In genomic region chr1:164577291-164577690, GRCh38 we compare ENCODE assay signal across 14 cellular contexts. TPM values are rescaled to one million over a fixed set of nuclear protein-coding genes. Genes with fewer than 3 reads are reported as not detected.
DNase-seq lines count a peak whose midpoint lies in the region; ATAC-seq and TF ChIP-seq lines count a peak whose summit lies in the region.
"Had no signal": no experiment of that assay in that cellular context is flagged by ENCODE, and none has a peak within 500 bp of the region (broad histone marks: within the 10 kb centered on the region; RNA-seq: fewer than 3 reads in every experiment).

No MANE protein-coding gene starts in this region.

- no peak for TF ChIP-seq CTCF in GM23338 (conservative IDR thresholded peaks at IDR 0.05; ENCODE audit: low read depth in 2 of 2)
- no peak for TF ChIP-seq CTCF in sigmoid colon (IDR thresholded peaks at IDR 0.05)

- peak overlapping the region; percentile 88; the same call in 1 of the 2 replicates for H3K27ac Mint-ChIP-seq in GM23338
- H3K27ac Mint-ChIP-seq: T-helper 1 cell treated with Interleukin-12 subunit alpha and Interleukin-12 subunit beta and Interleukin-4 antibody, amounts not matched to agents 30 μg/mL and 1 μg/mL, for 36 hours had no signal

- peaks cover 7% of the 10 kb centered on the region; the same call in 1 of the 2 replicates for H4K20me1 ChIP-seq in GM23338 (replicated peaks; ENCODE audit: insufficient read depth)

- H3K9me2 ChIP-seq in GM23338 (ENCODE audit: insufficient read depth) = peaks cover 3% of the 10 kb centered on the region; the same call in 1 of the 2 replicates

- H3F3A ChIP-seq in GM23338 (replicated peaks; ENCODE audit: low read depth) = peaks cover 11% of the 10 kb centered on the region; the same call in 1 of the 2 replicates

- H3K4me1 Mint-ChIP-seq in GM23338 = peaks cover 68% of the 10 kb centered on the region

- H3K4me3 Mint-ChIP-seq in GM23338 = peak overlapping the region; percentile 63
- H3K4me3 Mint-ChIP-seq: activated T-cell treated with anti-CD3 and anti-CD28 coated beads, Interleukin-2, amount 50 U/mL, for 4 hours; T-helper 1 cell treated with Interleukin-12 subunit alpha and Interleukin-12 subunit beta and Interleukin-4 antibody, amounts not matched to agents 30 μg/mL and 1 μg/mL, for 36 hours had no signal

- peaks cover 41% of the 10 kb centered on the region for H3K36me3 Mint-ChIP-seq in GM23338 (ENCODE audit: low read depth)

- H3K9me3 Mint-ChIP-seq in GM23338 = no peaks in the 10 kb centered on the region
- H3K9me3 Mint-ChIP-seq: activated T-cell treated with anti-CD3 and anti-CD28 coated beads, Interleukin-2, amount 50 U/mL, for 4 hours; T-helper 1 cell treated with Interleukin-12 subunit alpha and Interleukin-12 subunit beta and Interleukin-4 antibody, amounts not matched to agents 30 μg/mL and 1 μg/mL, for 36 hours had no signal

- H2AFZ ChIP-seq in GM23338 = no peak overlapping the region

- H3K36me3 ChIP-seq in GM23338 (ENCODE audit: insufficient read depth) (no peaks in the 10 kb centered on the region), sigmoid colon (no peaks in the 10 kb centered on the region)

- H3K27me3 Mint-ChIP-seq in GM23338 (ENCODE audit: insufficient read depth, low read depth, poor library complexity) = peaks cover 10% of the 10 kb centered on the region

- H3K27ac ChIP-seq in GM23338 (ENCODE audit: low read depth) (peak overlapping the region; percentile 91; the same call in 1 of the 2 replicates), caudate nucleus (ENCODE audit: low read depth, low read length) (peak overlapping the region; percentile 46), sigmoid colon (peak overlapping the region; percentile 77 to 91 (median 88))

- H3K27me3 ChIP-seq in GM23338 (ENCODE audit: insufficient read depth) = no peaks in the 10 kb centered on the region
- no peaks in the 10 kb centered on the region for H3K27me3 ChIP-seq in sigmoid colon

- intact Hi-C loops in sigmoid colon (cut with DNase I) = loop anchor here (5.0 kb wide), 2 partner anchors 125 to 210 kb away; no protein-coding TSS in a partner anchor

- H3K4me1 ChIP-seq in GM23338 (ENCODE audit: insufficient read depth) (peaks cover 68% of the 10 kb centered on the region), sigmoid colon (peaks cover 0 to 77% (median 75%) of the 10 kb centered on the region in 4 donors)

- H3K9me3 ChIP-seq in iPS-18c (ENCODE audit: control insufficient read depth, insufficient read depth, low read length) (no peaks in the 10 kb centered on the region), sigmoid colon (no peaks in the 10 kb centered on the region)

- ATAC-seq in GM23338 (0 out of 3 replicates have a peak, but pooled peaks have one; percentile 3), esophagus mucosa (no peak)
- ATAC-seq: activated T-cell treated with anti-CD3 and anti-CD28 coated beads, Interleukin-2, amount 50 U/mL, for 4 hours had no signal

- TF ChIP-seq EP300 in sigmoid colon (IDR thresholded peaks at IDR 0.05) = no peak

- H3K4me3 ChIP-seq in GM23338 (peak overlapping the region; percentile 54), iPS-18c (ENCODE audit: insufficient read depth, low read depth, low read length) (peak overlapping the region; percentile 48), sigmoid colon (peak overlapping the region in 3 of 4 donors; percentile 35 to 46 (median 46))

- TF ChIP-seq POLR2A in sigmoid colon (IDR thresholded peaks at IDR 0.05) = no peak

- H3K79me2 ChIP-seq in GM23338 (replicated peaks; ENCODE audit: insufficient read depth) = peaks cover 91% of the 10 kb centered on the region

- peak overlapping the region; percentile 84 for H3K4me2 ChIP-seq in GM23338

- DNase-seq in GM23338 (ENCODE audit: low spot score) (peak; percentile 25), caudate nucleus (lab: John Stamatoyannopoulos, UW) (no peak), sigmoid colon (no peak), SW480 (ENCODE audit: low spot score) (no peak), NCI-H128 (lab: John Stamatoyannopoulos, UW; ENCODE audit: unreplicated experiment) (no peak), AG20443 (ENCODE audit: low spot score) (no peak)
- DNase-seq: activated CD4-positive, alpha-beta T cell treated with anti-CD3 and anti-CD28 coated beads, Interleukin-2, amount 50 U/mL, for 1 hour; activated T-cell treated with anti-CD3 and anti-CD28 coated beads, Interleukin-2, amount 50 U/mL, for 4 hours; H7; NCI-H2029 treated with DMSO at 0.1 percent for 48 hours; stimulated activated CD4-positive, alpha-beta T cell treated with anti-CD3 and anti-CD28 coated beads, Interleukin-12 subunit alpha, Interleukin-12 subunit beta, amount 100 ng/mL, for 4 hours had no signal

- 79 to 84% methylated on average over 3 of the region's 3 CpGs for WGBS in sigmoid colon, 2 donors

TF ChIP-seq in GM23338, 12 proteins besides CTCF, POLR2A, EP300 and RAD21 (continues in another document):
- no peak for TF ChIP-seq ZNF331 (CRISPR knock-in tag; IDR thresholded peaks at IDR 0.05; ENCODE audit: low read depth)
- no peak for TF ChIP-seq EZH2phosphoT487 (IDR thresholded peaks at IDR 0.05; ENCODE audit: unreplicated experiment)
- TF ChIP-seq EZH2 (IDR thresholded peaks at IDR 0.05; ENCODE audit: low read depth, unreplicated experiment) = no peak
- no peak for TF ChIP-seq ZNF462 (CRISPR knock-in tag; IDR thresholded peaks at IDR 0.05)
- TF ChIP-seq NANOG (IDR thresholded peaks at IDR 0.05; ENCODE audit: borderline replicate concordance) = no peak
- TF ChIP-seq ETS1 (IDR thresholded peaks at IDR 0.05) = no peak
- TF ChIP-seq STAT1 (IDR thresholded peaks at IDR 0.05; ENCODE audit: unreplicated experiment) = no peak

RNA-seq across cellular contexts. Expression of gene PBX1, which starts 18.3 kb away (rescaled TPM):
- 84.2 and 104 TPM in 2 replicates for total RNA-seq in GM23338 (2014; rRNA removed; shearing (Covaris generic))
- 39.3 and 40.0 TPM in 2 replicates for polyA plus RNA-seq in GM23338 (2016; fragmentation: Nextera tagmentation; extraction: Ambion mirVana)
- 100 to 1,000 TPM; 118 to 168 (median 161) TPM for total RNA-seq in sigmoid colon
- 10 to 100 TPM in 2 of 3 donors, 1 to 10 TPM in 1; 6.7 to 18.0 (median 11.4) TPM for polyA plus RNA-seq in sigmoid colon
- total RNA-seq in esophagus mucosa = 31.5 TPM
